Comparison of ENCODE assay signal across 24 cellular contexts in the genomic region with DNA sequence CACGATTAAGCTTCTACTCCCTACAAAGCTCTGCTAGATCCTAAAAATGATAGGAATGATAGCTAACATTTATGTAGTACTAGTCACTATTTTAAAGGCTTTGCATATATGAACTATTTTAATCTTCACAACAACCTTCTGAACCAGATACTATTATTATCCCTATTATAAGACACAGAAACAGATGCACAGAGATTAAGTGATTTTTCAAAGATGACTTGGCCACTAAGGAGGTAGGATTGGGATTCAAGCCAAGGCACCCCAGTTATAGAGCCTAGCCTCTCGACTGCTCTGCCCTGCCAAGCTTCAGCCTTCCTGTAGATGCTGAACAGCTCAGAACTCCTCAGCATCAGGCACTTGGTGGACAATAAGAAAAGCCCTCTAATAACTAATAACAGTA.
"Had no signal": no experiment of that assay in that cellular context is flagged by ENCODE, and none has a peak within 500 bp of the region (broad histone marks: within the 10 kb centered on the region; RNA-seq: fewer than 3 reads in every experiment).

No MANE protein-coding gene starts in this region.

- DNase-seq: activated CD4-positive, alpha-beta T cell treated with anti-CD3 and anti-CD28 coated beads for 48 hours; activated naive CD4-positive, alpha-beta T cell; activated naive CD8-positive, alpha-beta T cell treated with anti-CD3 and anti-CD28 coated beads, Interleukin-2, amount 10 ng/mL, durations not matched to agents 7 days and 5 days; activated T-cell treated with anti-CD3 and anti-CD28 coated beads, Interleukin-2, amount 50 U/mL, for 1 hour; amygdala; cortex of kidney; endodermal cell; esophagus squamous epithelium; gastrocnemius medialis; hippocampal formation; kidney glomerular epithelial cell; left lung; midbrain; pancreas; psoas muscle; right cardiac atrium; stimulated activated CD4-positive, alpha-beta T cell treated with anti-CD3 and anti-CD28 coated beads, Interleukin-2, amount 100 ng/mL, for 24 hours; T-cell; T-helper 9 cell had no signal

- H3K36me3 ChIP-seq: esophagus squamous epithelium, gastrocnemius medialis, left lung, neutrophil, pancreas, thoracic aorta, vagina had no signal

- ATAC-seq: gastrocnemius medialis; left lung; pancreas; psoas muscle; right cardiac atrium; stimulated activated effector memory CD8-positive, alpha-beta T cell treated with anti-CD3 and anti-CD28 coated beads, Interleukin-12 subunit alpha, Interleukin-12 subunit beta, amount 100 ng/mL, for 72 hours; T-cell had no signal

- FAIRE-seq: pancreas, small intestine had no signal

- H3K27ac ChIP-seq: esophagus squamous epithelium, gastrocnemius medialis, left lung, neutrophil, pancreas, psoas muscle, thoracic aorta, vagina had no signal

- H3K4me3 ChIP-seq: esophagus squamous epithelium, gastrocnemius medialis, left lung, pancreas, psoas muscle, thoracic aorta, vagina had no signal

- H3K9me3 ChIP-seq: esophagus squamous epithelium, left lung, neutrophil, pancreas, psoas muscle, thoracic aorta, vagina had no signal

- H3K4me1 ChIP-seq: esophagus squamous epithelium, gastrocnemius medialis, left lung, pancreas, psoas muscle, vagina had no signal

- H3K27me3 ChIP-seq: esophagus squamous epithelium, gastrocnemius medialis, left lung, neutrophil, pancreas, vagina had no signal
